Comparison of ENCODE assay signal across 8 cellular contexts in the genomic region with DNA sequence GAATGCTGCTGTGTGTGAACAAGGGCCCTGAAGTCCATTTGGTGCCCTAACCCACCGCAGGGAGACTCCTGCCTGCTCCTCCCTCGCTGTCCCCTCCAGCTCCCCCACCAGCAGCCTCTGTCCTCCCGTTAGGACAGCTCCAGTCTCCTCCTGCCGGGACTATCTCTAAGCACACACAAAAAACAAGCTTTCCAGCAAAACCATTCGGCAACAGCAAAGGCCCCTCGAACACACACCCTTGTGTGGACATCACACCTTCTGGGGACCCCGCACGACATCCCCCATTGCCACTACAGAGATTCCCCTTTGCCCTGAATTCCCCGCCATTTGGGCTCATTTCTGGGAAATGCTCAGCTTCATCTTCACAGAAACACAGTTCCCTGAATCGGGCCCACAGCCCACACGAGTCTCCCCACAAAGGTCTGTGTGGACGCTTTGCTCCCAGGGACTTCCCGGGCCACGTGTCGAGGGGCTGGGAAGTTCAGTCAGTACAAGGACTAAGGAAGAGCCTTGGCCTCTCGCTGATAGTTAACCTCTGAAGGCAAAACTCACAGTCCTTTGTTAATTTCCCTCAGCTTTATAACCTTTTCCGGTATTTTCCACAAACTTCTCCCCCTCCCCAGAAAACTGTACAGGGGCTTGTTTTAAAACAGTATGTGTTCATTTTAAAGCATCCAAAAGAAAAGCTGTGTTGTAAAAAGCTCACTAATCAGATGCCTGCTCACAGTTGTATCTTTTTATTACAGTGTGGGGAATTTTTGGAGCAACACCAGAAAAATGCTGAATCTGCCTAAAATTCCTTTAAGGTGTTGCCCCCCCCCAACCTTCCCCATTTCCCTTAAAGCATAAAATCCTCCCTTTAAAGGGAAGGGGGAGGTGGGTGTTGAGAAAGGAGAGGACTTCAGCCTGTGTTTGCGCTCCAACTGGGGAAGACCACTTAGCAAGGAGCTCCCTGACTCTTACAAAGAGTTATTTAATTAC. TPM values are rescaled to one million over a fixed set of nuclear protein-coding genes. Genes with fewer than 3 reads are reported as not detected.
A peak's percentile ranks its signal among the peaks of the same experiment; 100 is the strongest.
DNase-seq lines count a peak whose midpoint lies in the region; ATAC-seq, FAIRE-seq and TF ChIP-seq lines count a peak whose summit lies in the region.

No MANE protein-coding gene starts in this region.

- H3K9me3 ChIP-seq in kidney (ENCODE audit: control insufficient read depth in 1 of 2, low read length in 2 of 2) = no peaks in the 10 kb centered on the region

- H3K4me3 Mint-ChIP-seq in HFFc6 = peak overlapping the region; percentile 68
- peak overlapping the region; percentile 29 for H3K4me3 Mint-ChIP-seq in activated naive CD4-positive, alpha-beta T cell treated with anti-CD3 and anti-CD28 coated beads, Interleukin-2, amount 10 ng/mL, durations not matched to agents 7 days and 5 days
- H3K4me3 Mint-ChIP-seq in stimulated activated naive CD8-positive, alpha-beta T cell treated with anti-CD3 and anti-CD28 coated beads, Interleukin-15, Interleukin-2, amounts not matched to agents 100 ng/mL and 50 ng/mL, for 24 hours = peak overlapping the region; percentile 68

- peaks cover 9 to 16% of the 10 kb centered on the region in 2 donors for H3K36me3 ChIP-seq in kidney (ENCODE audit: control insufficient read depth in 1 of 2, insufficient read depth in 2 of 2, low read length in 2 of 2)

- FAIRE-seq in kidney (lab: Jason Lieb, UNC) = no peak

- H3K4me3 ChIP-seq in kidney (ENCODE audit: low read length in 2 of 2) = peak overlapping the region in 1 of 2 donors; percentile 13

- in situ Hi-C loops in ACHN (cut with HindIII; ENCODE audit: low pct_ligation_motif_present, low pct_unique_long_range_greater_than_20kb, low sequenced_read_pairs) = loop anchor here (25.0 kb wide), 1 partner anchor 262 kb away; no protein-coding TSS in a partner anchor

- no peak for TF ChIP-seq CTCF in HFFc6 (IDR thresholded peaks at IDR 0.05)
- no peak for TF ChIP-seq CTCF in kidney (IDR thresholded peaks at IDR 0.05; ENCODE audit: borderline replicate concordance, extremely low read depth, insufficient read depth)

- DNase-seq in HFFc6 (no peak), kidney (peak; percentile 3), SHP77 (lab: John Stamatoyannopoulos, UW) (no peak), ACHN (no peak), EL (no peak)
- peak; percentile 43 for DNase-seq in activated naive CD4-positive, alpha-beta T cell treated with anti-CD3 and anti-CD28 coated beads, Interleukin-2, amount 10 ng/mL, durations not matched to agents 7 days and 5 days

- peaks cover 71 to 72% of the 10 kb centered on the region in 2 donors for H3K4me1 ChIP-seq in kidney (ENCODE audit: control insufficient read depth in 1 of 2, insufficient read depth in 1 of 2, low read depth in 1 of 2, low read length in 2 of 2)

- peaks cover 35% of the 10 kb centered on the region for H3K36me3 Mint-ChIP-seq in HFFc6 (ENCODE audit: low read depth)
- H3K36me3 Mint-ChIP-seq in activated naive CD4-positive, alpha-beta T cell treated with anti-CD3 and anti-CD28 coated beads, Interleukin-2, amount 10 ng/mL, durations not matched to agents 7 days and 5 days = peaks cover 45% of the 10 kb centered on the region
- H3K36me3 Mint-ChIP-seq in stimulated activated naive CD8-positive, alpha-beta T cell treated with anti-CD3 and anti-CD28 coated beads, Interleukin-15, Interleukin-2, amounts not matched to agents 100 ng/mL and 50 ng/mL, for 24 hours (ENCODE audit: low read depth) = peaks cover 29% of the 10 kb centered on the region

- peak overlapping the region; percentile 37 to 42 for H3K27ac ChIP-seq in kidney (ENCODE audit: low read depth in 2 of 2, low read length in 2 of 2)

- no peak for ATAC-seq in HG03280 (IDR thresholded peaks at IDR 0.05; ENCODE audit: unreplicated experiment)

- peak overlapping the region; percentile 92 for H3K27ac Mint-ChIP-seq in HFFc6
- H3K27ac Mint-ChIP-seq in activated naive CD4-positive, alpha-beta T cell treated with anti-CD3 and anti-CD28 coated beads, Interleukin-2, amount 10 ng/mL, durations not matched to agents 7 days and 5 days = peak overlapping the region; percentile 68
- H3K27ac Mint-ChIP-seq in stimulated activated naive CD8-positive, alpha-beta T cell treated with anti-CD3 and anti-CD28 coated beads, Interleukin-15, Interleukin-2, amounts not matched to agents 100 ng/mL and 50 ng/mL, for 24 hours = peak overlapping the region; percentile 96

- CTCF ChIA-PET in activated naive CD4-positive, alpha-beta T cell treated with anti-CD3 and anti-CD28 coated beads, Interleukin-2, amount 10 ng/mL, durations not matched to agents 7 days and 5 days (lab: Charles Lee) = interaction anchor here (1.0 to 1.2 kb wide), 3 partner anchors 23 to 146 kb away, joined by 3 to 4 read pairs (median 3); no protein-coding TSS in a partner anchor

- H3K9ac ChIP-seq in kidney (ENCODE audit: low read length in 2 of 2) = peak overlapping the region in 1 of 2 donors; percentile 46

- no peaks in the 10 kb centered on the region for H3K9me3 Mint-ChIP-seq in HFFc6
- H3K9me3 Mint-ChIP-seq in activated naive CD4-positive, alpha-beta T cell treated with anti-CD3 and anti-CD28 coated beads, Interleukin-2, amount 10 ng/mL, durations not matched to agents 7 days and 5 days = no peaks in the 10 kb centered on the region
- H3K9me3 Mint-ChIP-seq in stimulated activated naive CD8-positive, alpha-beta T cell treated with anti-CD3 and anti-CD28 coated beads, Interleukin-15, Interleukin-2, amounts not matched to agents 100 ng/mL and 50 ng/mL, for 24 hours = no peaks in the 10 kb centered on the region

- peaks cover 10% of the 10 kb centered on the region for H3K27me3 Mint-ChIP-seq in HFFc6 (ENCODE audit: insufficient read depth)
- H3K27me3 Mint-ChIP-seq in activated naive CD4-positive, alpha-beta T cell treated with anti-CD3 and anti-CD28 coated beads, Interleukin-2, amount 10 ng/mL, durations not matched to agents 7 days and 5 days = no peaks in the 10 kb centered on the region
- H3K27me3 Mint-ChIP-seq in stimulated activated naive CD8-positive, alpha-beta T cell treated with anti-CD3 and anti-CD28 coated beads, Interleukin-15, Interleukin-2, amounts not matched to agents 100 ng/mL and 50 ng/mL, for 24 hours = no peaks in the 10 kb centered on the region

- intact Hi-C loops in kidney (cut with DNase I) = no loop called here

- H3K4me1 Mint-ChIP-seq in HFFc6 (ENCODE audit: low read depth) = peaks cover 100% of the 10 kb centered on the region
- peaks cover 88% of the 10 kb centered on the region for H3K4me1 Mint-ChIP-seq in activated naive CD4-positive, alpha-beta T cell treated with anti-CD3 and anti-CD28 coated beads, Interleukin-2, amount 10 ng/mL, durations not matched to agents 7 days and 5 days
- peaks cover 85% of the 10 kb centered on the region for H3K4me1 Mint-ChIP-seq in stimulated activated naive CD8-positive, alpha-beta T cell treated with anti-CD3 and anti-CD28 coated beads, Interleukin-15, Interleukin-2, amounts not matched to agents 100 ng/mL and 50 ng/mL, for 24 hours (ENCODE audit: low read depth)

RNA-seq across cellular contexts. Expression of gene SMAD7, which starts 25.9 kb away (rescaled TPM):
- total RNA-seq in HFFc6 (2021; fragmentation: NEBNext Ultra II Directional; extraction: Animal tissue kit (Norgen Biotek cat#: 25700)) = 10 to 100 TPM; 29.6 to 35.8 (median 30.7) TPM
- total RNA-seq in kidney = 32.6 TPM
- 17.3 TPM for polyA plus RNA-seq in kidney (ENCODE audit: insufficient read depth, low read depth, low replicate concordance)

Comparison
In these comparisons a context has a peak if more than half of its experiments do, and no peak if none do; other contexts are left out.
1. DNase-seq: peak in activated naive CD4-positive, alpha-beta T cell treated with anti-CD3 and anti-CD28 coated beads, Interleukin-2, amount 10 ng/mL, durations not matched to agents 7 days and 5 days (single experiment) and kidney (single experiment); none in HFFc6 (single experiment), SHP77 (0 of 2), ACHN (single experiment) and EL (single experiment).
2. Peak in every context shown above with its lines, with median percentiles within 50 percentile points of each other: H3K27ac Mint-ChIP-seq and H3K4me3 Mint-ChIP-seq.